Comparison of ENCODE assay signal across 20 cellular contexts in genomic region chr9:18447131-18447530, GRCh38. TPM values are rescaled to one million over a fixed set of nuclear protein-coding genes. Genes with fewer than 3 reads are reported as not detected.
DNase-seq lines count a peak whose midpoint lies in the region; ATAC-seq and TF ChIP-seq lines count a peak whose summit lies in the region.
"Had no signal": no experiment of that assay in that cellular context is flagged by ENCODE, and none has a peak within 500 bp of the region (broad histone marks: within the 10 kb centered on the region; RNA-seq: fewer than 3 reads in every experiment).

No MANE protein-coding gene starts in this region.

- peak overlapping the region; percentile 18 to 43 for H3K4me3 ChIP-seq in ascending aorta
- H3K4me3 ChIP-seq in fibroblast of villous mesenchyme (ENCODE audit: low read depth, low read length), result no peak overlapping the region
- no peak overlapping the region for H3K4me3 ChIP-seq in prostate gland
- H3K4me3 ChIP-seq: mucosa of descending colon had no signal

- TF ChIP-seq POLR2A in prostate gland (IDR thresholded peaks at IDR 0.05), result no peak

- 7% methylated on average over 4 of the region's 4 CpGs for WGBS in prostate gland

- intact Hi-C loops in ascending aorta (cut with DNase I) (loop anchor here (2.0 to 10.0 kb wide), 3 partner anchors 45 to 602 kb away; partner anchors contain the start of gene RRAGA), prostate gland (cut with DNase I) (loop anchor here (10.0 kb wide), 1 partner anchor 418 kb away; no protein-coding TSS in a partner anchor)

- DNase-seq in GM04504 (ENCODE audit: low read depth) (peak; percentile 38), ascending aorta (ENCODE audit: low spot score in 2 of 2) (peak in 1 of 2 donors; percentile 84), fibroblast of villous mesenchyme (ENCODE audit: low read depth) (peak; percentile 64), prostate gland (ENCODE audit: low spot score) (peak; percentile 55), NCI-H1694 treated with DMSO at 0.1 percent for 48 hours (lab: John Stamatoyannopoulos, UW) (no peak), DMS53 (lab: John Stamatoyannopoulos, UW) (no peak)
- DNase-seq in stimulated activated naive CD8-positive, alpha-beta T cell treated with anti-CD3 and anti-CD28 coated beads, Interleukin-15, Interleukin-2, amounts not matched to agents 100 U/mL and 50 U/mL, for 24 hours, result no peak
- DNase-seq: activated CD4-positive, alpha-beta T cell treated with anti-CD3 and anti-CD28 coated beads, Interleukin-2, amount 10 ng/mL, durations not matched to agents 24 days and 14 days; activated T-cell treated with anti-CD3 and anti-CD28 coated beads, Interleukin-2, amount 50 U/mL, for 48 hours; dermis blood vessel endothelial cell; DMS79 treated with DMSO at 0.1 percent for 48 hours; foreskin melanocyte; mucosa of descending colon; NCI-H2107; NCI-H748 treated with DMSO at 0.1 percent for 48 hours; posterior cingulate gyrus; stimulated activated CD4-positive, alpha-beta T cell treated with anti-CD3 and anti-CD28 coated beads, Interleukin-15, amount 100 ng/mL, for 24 hours; T1000 had no signal

- no peaks in the 10 kb centered on the region for H3K27me3 ChIP-seq in ascending aorta
- H3K27me3 ChIP-seq in prostate gland (replicated peaks; ENCODE audit: insufficient read depth), result no peaks in the 10 kb centered on the region

- TF ChIP-seq CTCF in ascending aorta (IDR thresholded peaks at IDR 0.05) (no peak), fibroblast of villous mesenchyme (IDR thresholded peaks at IDR 0.05; ENCODE audit: insufficient read depth, low read depth, low read length) (no peak), prostate gland (IDR thresholded peaks at IDR 0.05) (no peak)

- no peaks in the 10 kb centered on the region for H3K36me3 ChIP-seq in ascending aorta
- H3K36me3 ChIP-seq in prostate gland, result no peaks in the 10 kb centered on the region

- H3K9me3 ChIP-seq in ascending aorta (no peaks in the 10 kb centered on the region), prostate gland (no peaks in the 10 kb centered on the region)
- H3K9me3 ChIP-seq: mucosa of descending colon had no signal

- peak overlapping the region; percentile 65 to 75 for H3K27ac ChIP-seq in ascending aorta
- H3K27ac ChIP-seq in prostate gland, result peak overlapping the region; percentile 26 to 40
- H3K27ac ChIP-seq: C4-2B had no signal

- H3K4me1 ChIP-seq in ascending aorta, result peaks cover 0 to 11% of the 10 kb centered on the region in 2 donors
- H3K4me1 ChIP-seq in prostate gland (replicated peaks), result no peaks in the 10 kb centered on the region

- no peak for ATAC-seq in GM19324 (IDR thresholded peaks at IDR 0.05; ENCODE audit: low FRiP score, unreplicated experiment)
- no peak for ATAC-seq in stimulated activated naive CD8-positive, alpha-beta T cell treated with anti-CD3 and anti-CD28 coated beads, Interleukin-15, Interleukin-2, amounts not matched to agents 100 U/mL and 50 U/mL, for 24 hours
- ATAC-seq: mucosa of descending colon had no signal

RNA-seq across cellular contexts. Expression of gene ADAMTSL1, which starts 26.8 kb away (rescaled TPM):
- total RNA-seq in ascending aorta, result 12.3 TPM
- 3.0 and 10.0 TPM in 2 replicates for total RNA-seq in fibroblast of villous mesenchyme
- 10 to 100 TPM in 1 of 2 donors, 1 to 10 TPM in 1; 9.8 to 18.1 TPM for total RNA-seq in prostate gland
- total RNA-seq: activated CD4-positive, alpha-beta T cell treated with anti-CD3 and anti-CD28 coated beads, Interleukin-2, amount 10 ng/mL, durations not matched to agents 24 days and 14 days had no signal

Comparison
In these comparisons a context has a peak if more than half of its experiments do, and no peak if none do; other contexts are left out.
1. DNase-seq: peak in GM04504 (single experiment), fibroblast of villous mesenchyme (single experiment) and prostate gland (single experiment); none in NCI-H1694 treated with DMSO at 0.1 percent for 48 hours (single experiment), DMS53 (single experiment) and stimulated activated naive CD8-positive, alpha-beta T cell treated with anti-CD3 and anti-CD28 coated beads, Interleukin-15, Interleukin-2, amounts not matched to agents 100 U/mL and 50 U/mL, for 24 hours (single experiment).
2. H3K4me3 ChIP-seq: peak in ascending aorta (2 of 2); none in fibroblast of villous mesenchyme (single experiment) and prostate gland (0 of 2).